In the genomic region with DNA sequence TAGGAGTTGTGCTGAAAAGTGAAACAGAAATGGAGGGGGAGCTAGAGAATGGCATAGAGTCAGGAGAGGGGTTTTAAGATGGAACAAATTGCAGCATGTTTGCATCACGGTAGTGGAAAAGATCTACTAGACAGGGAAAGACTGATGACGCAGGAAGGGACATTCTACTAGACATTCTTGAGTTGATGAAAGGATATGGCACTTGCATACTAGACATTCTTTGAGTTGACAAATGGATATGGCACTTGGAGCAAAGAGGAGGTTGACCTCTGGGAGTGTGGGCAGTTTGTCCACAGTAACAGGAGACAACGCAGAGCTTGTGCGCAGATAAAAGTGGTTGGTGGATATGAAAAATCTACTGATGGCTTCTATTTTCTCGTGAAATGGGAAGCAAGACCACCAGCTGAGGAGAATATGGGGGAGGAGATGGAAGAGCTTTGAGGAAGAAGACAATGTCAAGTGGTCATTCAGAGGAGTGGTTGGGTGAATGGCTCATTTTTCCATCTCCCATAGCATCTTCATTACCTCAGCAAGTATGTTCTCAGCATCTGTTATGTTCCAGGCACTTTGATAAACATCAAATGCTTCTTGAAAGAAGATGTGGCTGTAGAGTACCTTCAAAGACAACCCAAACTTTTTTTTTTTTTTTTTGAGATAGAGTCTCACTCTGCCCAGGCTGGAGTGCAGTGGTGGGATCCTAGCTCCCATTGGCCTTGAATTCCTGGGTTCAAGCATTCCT, we compare ENCODE assay signal across 1 cellular context.
TF ChIP-seq lines count a peak whose summit lies in the region.

No MANE protein-coding gene starts in this region.

TF ChIP-seq in HEK293T, 16 proteins besides CTCF, POLR2A, EP300 and RAD21:
- no peak for TF ChIP-seq NFRKB (IDR thresholded peaks at IDR 0.05)
- TF ChIP-seq, protein P1, sequence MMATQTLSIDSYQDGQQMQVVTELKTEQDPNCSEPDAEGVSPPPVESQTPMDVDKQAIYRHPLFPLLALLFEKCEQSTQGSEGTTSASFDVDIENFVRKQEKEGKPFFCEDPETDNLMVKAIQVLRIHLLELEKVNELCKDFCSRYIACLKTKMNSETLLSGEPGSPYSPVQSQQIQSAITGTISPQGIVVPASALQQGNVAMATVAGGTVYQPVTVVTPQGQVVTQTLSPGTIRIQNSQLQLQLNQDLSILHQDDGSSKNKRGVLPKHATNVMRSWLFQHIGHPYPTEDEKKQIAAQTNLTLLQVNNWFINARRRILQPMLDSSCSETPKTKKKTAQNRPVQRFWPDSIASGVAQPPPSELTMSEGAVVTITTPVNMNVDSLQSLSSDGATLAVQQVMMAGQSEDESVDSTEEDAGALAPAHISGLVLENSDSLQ (IDR thresholded peaks at IDR 0.05), result no peak
- TF ChIP-seq ELF4 (IDR thresholded peaks at IDR 0.05), result no peak
- no peak for TF ChIP-seq FOXK2 (IDR thresholded peaks at IDR 0.05)
- TF ChIP-seq TARDBP (IDR thresholded peaks at IDR 0.05), result no peak
